In genomic region chr19:956747-957451, GRCh38 we compare ENCODE assay signal across 17 cellular contexts. TPM values are rescaled to one million over a fixed set of nuclear protein-coding genes. Genes with fewer than 3 reads are reported as not detected.
DNase-seq lines count a peak whose midpoint lies in the region; ATAC-seq, FAIRE-seq and TF ChIP-seq lines count a peak whose summit lies in the region.
"Had no signal": no experiment of that assay in that cellular context is flagged by ENCODE, and none has a peak within 500 bp of the region (broad histone marks: within the 10 kb centered on the region; RNA-seq: fewer than 3 reads in every experiment).

No MANE protein-coding gene starts in this region.

- H4K8ac ChIP-seq in H9 (replicated peaks; ENCODE audit: insufficient read length, low read depth, low read length): no peak overlapping the region
- peak overlapping the region; percentile 97 for H4K8ac ChIP-seq in mesenchymal stem cell (ENCODE audit: low read length)

- no peak for FAIRE-seq in K562 (lab: Jason Lieb, UNC)

- H3K36me3 ChIP-seq in K562 (ENCODE audit: control insufficient read depth, insufficient read depth, low read length) (peaks cover 37% of the 10 kb centered on the region; the same call in 1 of the 3 replicates), mesenchymal stem cell (ENCODE audit: control insufficient read depth in 1 of 2, insufficient read depth in 2 of 2, low read depth in 1 of 2, low read length in 2 of 2) (peaks cover 22 to 43% of the 10 kb centered on the region in 2 experiments)

- H4K20me1 ChIP-seq in H9 (ENCODE audit: control insufficient read depth, insufficient read depth, insufficient read length) (no peaks in the 10 kb centered on the region), K562 (replicated peaks; ENCODE audit: control insufficient read depth, insufficient read depth, low read length) (no peaks in the 10 kb centered on the region)

- H3K27ac ChIP-seq in H9 (ENCODE audit: insufficient read length, low read depth, low read length): no peak overlapping the region
- no peak overlapping the region; the same call in 2 of the 3 replicates for H3K27ac ChIP-seq in K562 (ENCODE audit: extremely low read depth, low read depth, low read length)
- H3K27ac ChIP-seq in mesenchymal stem cell (ENCODE audit: low read length, poor library complexity, severe bottlenecking): peak overlapping the region; percentile 98
- H3K27ac ChIP-seq: heart right ventricle, SJCRH30 had no signal

- no peak overlapping the region for H2BK5ac ChIP-seq in H9 (ENCODE audit: insufficient read length, low read length)
- H2BK5ac ChIP-seq in mesenchymal stem cell (ENCODE audit: low read depth, low read length, poor library complexity, severe bottlenecking): peak overlapping the region; percentile 98

- no peak overlapping the region for H3K4ac ChIP-seq in H9 (ENCODE audit: low read depth, low read length)
- peak overlapping the region; percentile 95 to 96 for H3K4ac ChIP-seq in mesenchymal stem cell (ENCODE audit: low read depth in 1 of 2, low read length in 2 of 2)

- H3K36me3 Mint-ChIP-seq in H9 (ENCODE audit: insufficient read depth in 1 of 3, low read depth in 3 of 3): peaks cover 4 to 16% (median 11%) of the 10 kb centered on the region in 3 experiments; a peak in 6 of 7 replicates

- H3K27me3 Mint-ChIP-seq in H9 (ENCODE audit: low read depth): no peaks in the 10 kb centered on the region
- H3K27me3 Mint-ChIP-seq: effector memory CD8-positive, alpha-beta T cell; memory B cell; stimulated activated naive CD8-positive, alpha-beta T cell treated with anti-CD3 and anti-CD28 coated beads, Interleukin-15, amount 100 ng/mL, for 72 hours had no signal

- H3K27ac Mint-ChIP-seq in H9: peak overlapping the region in 2 of 3 experiments; percentile 85 to 92; a peak in 3 of 7 replicates
- H3K27ac Mint-ChIP-seq: effector memory CD8-positive, alpha-beta T cell; memory B cell; stimulated activated naive CD8-positive, alpha-beta T cell treated with anti-CD3 and anti-CD28 coated beads, Interleukin-15, amount 100 ng/mL, for 72 hours had no signal

- H4K5ac ChIP-seq in H9 (ENCODE audit: insufficient read length, low read depth, low read length): no peak overlapping the region

- peak; percentile 79 for DNase-seq in AG08396 (ENCODE audit: low spot score)
- DNase-seq in H9: peak; percentile 67
- DNase-seq in K562 (ENCODE audit: extremely low read depth in 1 of 4, low spot score in 3 of 4): no peak
- DNase-seq in mesenchymal stem cell: peak; percentile 78
- DNase-seq in dermis blood vessel endothelial cell: no peak
- DNase-seq in medulla oblongata (ENCODE audit: extremely low spot score): no peak
- no peak for DNase-seq in NOMO-1 (lab: John Stamatoyannopoulos, UW; ENCODE audit: unreplicated experiment in 2 of 2)
- no peak for DNase-seq in stimulated activated naive CD8-positive, alpha-beta T cell treated with anti-CD3 and anti-CD28 coated beads, Interleukin-15, Interleukin-2, amounts not matched to agents 100 U/mL and 50 U/mL, for 24 hours
- DNase-seq: amygdala; C1 segment of cervical spinal cord; effector memory CD8-positive, alpha-beta T cell; heart right ventricle; NCI-H1092; SJCRH30; stimulated activated CD4-positive, alpha-beta T cell treated with anti-CD3 and anti-CD28 coated beads, Interleukin-4, amount 100 ng/mL, for 4 hours; stimulated activated naive CD8-positive, alpha-beta T cell treated with anti-CD3 and anti-CD28 coated beads, Interleukin-15, amount 100 ng/mL, for 72 hours had no signal

- peaks cover 3% of the 10 kb centered on the region for H3K79me1 ChIP-seq in H9 (ENCODE audit: insufficient read depth, low read depth, low read length, poor library complexity, severe bottlenecking)
- peaks cover 4% of the 10 kb centered on the region for H3K79me1 ChIP-seq in mesenchymal stem cell (replicated peaks; ENCODE audit: low read length, poor library complexity, severe bottlenecking)

- H2AK5ac ChIP-seq in H9 (ENCODE audit: insufficient read length, low read length) (no peak overlapping the region), mesenchymal stem cell (ENCODE audit: low read length, severe bottlenecking) (peak overlapping the region; percentile 98)

- BruUV-seq in K562 (replicated peaks; lab: Mats Ljungman, UMichigan): no TSS peak

- H3K14ac ChIP-seq in H9 (ENCODE audit: insufficient read depth, low read length): peak overlapping the region; percentile 28
- peak overlapping the region in 1 of 2 experiments; percentile 19 for H3K14ac ChIP-seq in mesenchymal stem cell (ENCODE audit: low read length in 2 of 2)

- TF ChIP-seq CTCF in H9 (conservative IDR thresholded peaks at IDR 0.05) (no peak), K562 (IDR thresholded peaks at IDR 0.05 in 2 of 3, conservative IDR thresholded peaks at IDR 0.05 in 1 of 3; ENCODE audit: insufficient read depth in 2 of 3, low read depth in 1 of 3, low read length in 3 of 3) (no peak)

- H3K23me2 ChIP-seq in H9 (ENCODE audit: insufficient read length, low read depth, low read length, poor library complexity, severe bottlenecking): no peaks in the 10 kb centered on the region

- peak overlapping the region; percentile 50 for H4K91ac ChIP-seq in H9 (ENCODE audit: insufficient read length, low read depth, low read length)
- peak overlapping the region; percentile 99 for H4K91ac ChIP-seq in mesenchymal stem cell (ENCODE audit: low read length)

- H3K9me3 Mint-ChIP-seq in H9: no peaks in the 10 kb centered on the region
- H3K9me3 Mint-ChIP-seq: effector memory CD8-positive, alpha-beta T cell; memory B cell; stimulated activated naive CD8-positive, alpha-beta T cell treated with anti-CD3 and anti-CD28 coated beads, Interleukin-15, amount 100 ng/mL, for 72 hours had no signal

- H3K18ac ChIP-seq in H9 (ENCODE audit: insufficient read length, low read depth, low read length) (peak overlapping the region; percentile 79), mesenchymal stem cell (ENCODE audit: low read depth in 1 of 2, low read length in 2 of 2) (peak overlapping the region; percentile 97)

- intact Hi-C loops in K562 (cut with micrococcal nuclease): no loop called here

- POLR2A ChIA-PET in K562 (lab: Yijun Ruan, JAX): interaction anchor here (0.6 to 1.1 kb wide), 3 partner anchors 64 to 312 kb away, joined by 3 to 4 read pairs (median 3); partner anchors contain the start of genes CIRBP and RNU6-2

- H2BK12ac ChIP-seq in H9 (ENCODE audit: insufficient read length, low read depth, low read length) (no peak overlapping the region), mesenchymal stem cell (ENCODE audit: low read length in 2 of 2) (peak overlapping the region; percentile 69 to 92)

- H3K4me1 ChIP-seq in H9 (ENCODE audit: insufficient read depth, low read length) (peaks cover 3% of the 10 kb centered on the region; the same call in 1 of the 2 replicates), K562 (replicated peaks in 1 of 2; ENCODE audit: control insufficient read depth in 2 of 2, insufficient read depth in 2 of 2, low read length in 2 of 2) (peaks cover 71 to 97% of the 10 kb centered on the region in 2 experiments), mesenchymal stem cell (ENCODE audit: control insufficient read depth, insufficient read depth, low read depth, low read length) (peaks cover 81% of the 10 kb centered on the region)
- H3K4me1 ChIP-seq: SJCRH30 had no signal

- in situ Hi-C loops in K562 (cut with MboI): no loop called here

- no peak overlapping the region for H3T11ph ChIP-seq in H9 (ENCODE audit: low read length)

- H3K4me3 Mint-ChIP-seq in H9: no peak overlapping the region
- H3K4me3 Mint-ChIP-seq: effector memory CD8-positive, alpha-beta T cell; memory B cell; stimulated activated naive CD8-positive, alpha-beta T cell treated with anti-CD3 and anti-CD28 coated beads, Interleukin-15, amount 100 ng/mL, for 72 hours had no signal

- H3K4me2 ChIP-seq in H9 (ENCODE audit: insufficient read depth, insufficient read length, low read length) (no peak overlapping the region), K562 (ENCODE audit: insufficient read depth, low read length) (no peak overlapping the region), mesenchymal stem cell (ENCODE audit: low read length, poor library complexity, severe bottlenecking) (peak overlapping the region; percentile 46)

- 0 out of 2 replicates have a peak, but pooled peaks cover 3% of the 10 kb centered on the region for H3K79me2 ChIP-seq in H9 (ENCODE audit: insufficient read depth, low read length)
- peaks cover 79% of the 10 kb centered on the region for H3K79me2 ChIP-seq in K562 (ENCODE audit: control insufficient read depth, insufficient read depth, low read length)

- peaks cover 8 to 55% of the 10 kb centered on the region in 2 experiments for H3K4me1 Mint-ChIP-seq in H9

- ATAC-seq in K562: no peak
- no peak for ATAC-seq in stimulated activated naive CD8-positive, alpha-beta T cell treated with anti-CD3 and anti-CD28 coated beads, Interleukin-15, Interleukin-2, amounts not matched to agents 100 U/mL and 50 U/mL, for 24 hours
- ATAC-seq: effector memory CD8-positive, alpha-beta T cell; heart right ventricle; stimulated activated naive CD8-positive, alpha-beta T cell treated with anti-CD3 and anti-CD28 coated beads, Interleukin-15, amount 100 ng/mL, for 72 hours had no signal

- H2BK15ac ChIP-seq in H9 (ENCODE audit: low read depth, low read length): no peak overlapping the region
- H2BK15ac ChIP-seq in mesenchymal stem cell (ENCODE audit: low read depth, poor library complexity, severe bottlenecking): peak overlapping the region; percentile 95

- H3K23ac ChIP-seq in H9 (ENCODE audit: insufficient read length, low read depth, low read length) (no peak overlapping the region), mesenchymal stem cell (ENCODE audit: low read length in 2 of 2) (peak overlapping the region in 1 of 2 experiments; percentile 85)

- H2BK20ac ChIP-seq in H9 (ENCODE audit: low read depth, low read length, poor library complexity, severe bottlenecking): no peak overlapping the region

- H2AFZ ChIP-seq in H9 (ENCODE audit: low read length) (no peak overlapping the region), K562 (ENCODE audit: low read depth, low read length) (no peak overlapping the region), mesenchymal stem cell (ENCODE audit: low read depth, low read length) (no peak overlapping the region)

- H3K9ac ChIP-seq in H9 (ENCODE audit: extremely low read depth, insufficient read length, low read length): no peak overlapping the region
- H3K9ac ChIP-seq in K562 (ENCODE audit: insufficient read depth in 1 of 2, low read depth in 2 of 2, low read length in 2 of 2): peak overlapping the region in 1 of 2 experiments; percentile 57; a peak in 1 of 4 replicates
- H3K9ac ChIP-seq in mesenchymal stem cell (ENCODE audit: low read length): no peak overlapping the region

- H3K27me3 ChIP-seq in H9 (ENCODE audit: insufficient read depth, low read length): no peaks in the 10 kb centered on the region
- H3K27me3 ChIP-seq in K562 (ENCODE audit: control insufficient read depth in 2 of 2, insufficient read depth in 2 of 2, low read length in 2 of 2): no peaks in the 10 kb centered on the region
- no peaks in the 10 kb centered on the region for H3K27me3 ChIP-seq in mesenchymal stem cell (ENCODE audit: control insufficient read depth in 1 of 2, insufficient read depth in 1 of 2, low read length in 2 of 2)
- H3K27me3 ChIP-seq: heart right ventricle, SJCRH30 had no signal

- H3K9me1 ChIP-seq in K562 (ENCODE audit: control insufficient read depth, insufficient read depth, low read length): no peaks in the 10 kb centered on the region

- no peak for TF ChIP-seq RAD21 in K562 (CRISPR knock-in tag; conservative IDR thresholded peaks at IDR 0.05 in 1 of 2, IDR thresholded peaks at IDR 0.05 in 1 of 2)

- H2BK120ac ChIP-seq in H9 (ENCODE audit: low read depth, low read length, poor library complexity, severe bottlenecking): no peak overlapping the region
- H2BK120ac ChIP-seq in mesenchymal stem cell (ENCODE audit: low read depth, low read length): peak overlapping the region; percentile 100

- WGBS in H9 (ENCODE audit: extremely low coverage, insufficient read length, low lambda C conversion rate): no CpG with 5 or more reads among the region's 30 CpGs
- WGBS in K562 (ENCODE audit: insufficient coverage, low coverage, missing lambda C conversion rate): 60% methylated on average over 14 of the region's 30 CpGs
- WGBS in mesenchymal stem cell: 20% methylated on average over 25 of the region's 30 CpGs

- CTCF ChIA-PET in K562 (lab: Yijun Ruan, JAX; ENCODE audit: low intra/inter-chr PET ratio): no interaction called here

- H3K4me3 ChIP-seq in K562 (no peak overlapping the region), mesenchymal stem cell (ENCODE audit: insufficient read depth in 1 of 2, low read depth in 1 of 2, low read length in 2 of 2) (no peak overlapping the region)
- H3K4me3 ChIP-seq: heart right ventricle, SJCRH30 had no signal

- H3K56ac ChIP-seq in H9 (ENCODE audit: insufficient read length, low read depth, low read length): no peak overlapping the region

- H3K9me3 ChIP-seq in H9 (ENCODE audit: control insufficient read depth, low read depth, low read length) (no peaks in the 10 kb centered on the region), K562 (replicated peaks; ENCODE audit: control insufficient read depth, insufficient read depth, low read depth, low read length) (no peaks in the 10 kb centered on the region), mesenchymal stem cell (ENCODE audit: control insufficient read depth, low read length) (no peaks in the 10 kb centered on the region)
- H3K9me3 ChIP-seq: heart right ventricle, SJCRH30 had no signal

- TF ChIP-seq POLR2A in K562 (conservative IDR thresholded peaks at IDR 0.05): no peak

- no peak for TF ChIP-seq EP300 in K562 (IDR thresholded peaks at IDR 0.05; ENCODE audit: low read length)

RNA-seq across cellular contexts. Expression of gene WDR18, which starts 27.2 kb away (rescaled TPM):
- total RNA-seq in H9 (2021) (94.7 and 101 TPM in 2 replicates), K562 (2014; rRNA removed) (181 and 210 TPM in 2 replicates), K562 (2014; rRNA removed; fragmentation: Illumina TruSeq; extraction: Trizol) (13.0 and 15.5 TPM in 2 replicates), K562 (2015; rRNA removed; fragmentation: Illumina TruSeq; extraction: Trizol) (37.6 and 45.0 TPM in 2 replicates), K562 (2021) (128 and 134 TPM in 2 replicates), dermis blood vessel endothelial cell (69.9 and 83.3 TPM in 2 replicates)
- 32.2 and 119 TPM in 2 replicates for total RNA-seq in K562 (2011; cell fraction: chromatin; rRNA removed; ENCODE audit: low replicate concordance)
- total RNA-seq in K562 (2011; cell fraction: nucleolus; rRNA removed): 140 and 174 TPM in 2 replicates
- total RNA-seq in K562 (2011; cell fraction: nucleoplasm; rRNA removed): 50.0 and 55.1 TPM in 2 replicates
- polyA plus RNA-seq in K562 (2011; rRNA removed) (30.1 and 47.8 TPM in 2 replicates), K562 (2014; fragmentation: Illumina TruSeq; extraction: Trizol) (16.3 and 52.9 TPM in 2 replicates), K562 (2014; fragmentation: Nextera tagmentation; extraction: Ambion mirVana) (1 to 10 TPM in 1 of 2 experiments, under 1 TPM in 1; 0.65 to 1.1 TPM), K562 (2014; rRNA removed) (106 and 130 TPM in 2 replicates)
- 62.1 and 244 TPM in 2 replicates for polyA plus RNA-seq in K562 (2011; cell fraction: cytosol; rRNA removed)
- polyA plus RNA-seq in K562 (2011; cell fraction: nucleus; rRNA removed): 137 and 203 TPM in 2 replicates
- polyA plus RNA-seq in K562 (2012): 73.6 and 92.2 TPM in 2 replicates
- 17.0 and 26.0 TPM in 2 replicates for polyA minus RNA-seq in K562 (2011; rRNA and poly(A)+ RNA removed)
- 90.0 and 91.8 TPM in 2 replicates for polyA minus RNA-seq in K562 (2011; cell fraction: cytosol; rRNA and poly(A)+ RNA removed)
- polyA minus RNA-seq in K562 (2011; cell fraction: nucleus; rRNA and poly(A)+ RNA removed): 52.1 and 52.4 TPM in 2 replicates
- 25.0 TPM for polyA plus RNA-seq in mesenchymal stem cell (2013, experiment 1 of 2)
- 25.1 TPM for polyA plus RNA-seq in mesenchymal stem cell (2013, experiment 2 of 2)

RNA-seq across cellular contexts. Expression of gene ARID3A, which starts 31.1 kb away (rescaled TPM):
- total RNA-seq in H9 (2021) (98.3 and 104 TPM in 2 replicates), K562 (2014; rRNA removed) (55.2 and 62.0 TPM in 2 replicates), K562 (2014; rRNA removed; fragmentation: Illumina TruSeq; extraction: Trizol) (14.8 and 16.4 TPM in 2 replicates), K562 (2015; rRNA removed; fragmentation: Illumina TruSeq; extraction: Trizol) (39.0 and 41.3 TPM in 2 replicates), K562 (2021) (97.2 and 118 TPM in 2 replicates), dermis blood vessel endothelial cell (9.0 and 9.7 TPM in 2 replicates)
- total RNA-seq in K562 (2011; cell fraction: chromatin; rRNA removed; ENCODE audit: low replicate concordance): 89.0 and 254 TPM in 2 replicates
- total RNA-seq in K562 (2011; cell fraction: nucleolus; rRNA removed): 180 and 206 TPM in 2 replicates
- total RNA-seq in K562 (2011; cell fraction: nucleoplasm; rRNA removed): 120 and 121 TPM in 2 replicates
- polyA plus RNA-seq in K562 (2011; rRNA removed) (27.9 and 44.1 TPM in 2 replicates), K562 (2014; fragmentation: Illumina TruSeq; extraction: Trizol) (31.2 and 62.4 TPM in 2 replicates), K562 (2014; fragmentation: Nextera tagmentation; extraction: Ambion mirVana) (1 to 10 TPM; 1.4 to 2.0 TPM), K562 (2014; rRNA removed) (31.0 and 46.7 TPM in 2 replicates)
- 43.2 and 88.8 TPM in 2 replicates for polyA plus RNA-seq in K562 (2011; cell fraction: cytosol; rRNA removed)
- 58.8 and 128 TPM in 2 replicates for polyA plus RNA-seq in K562 (2011; cell fraction: nucleus; rRNA removed)
- 49.0 and 52.3 TPM in 2 replicates for polyA plus RNA-seq in K562 (2012)
- polyA minus RNA-seq in K562 (2011; rRNA and poly(A)+ RNA removed): 36.2 and 53.3 TPM in 2 replicates
- 119 and 167 TPM in 2 replicates for polyA minus RNA-seq in K562 (2011; cell fraction: cytosol; rRNA and poly(A)+ RNA removed)
- 45.8 and 47.4 TPM in 2 replicates for polyA minus RNA-seq in K562 (2011; cell fraction: nucleus; rRNA and poly(A)+ RNA removed)
- polyA plus RNA-seq in mesenchymal stem cell (2013, experiment 1 of 2): 64.0 TPM
- 62.8 TPM for polyA plus RNA-seq in mesenchymal stem cell (2013, experiment 2 of 2)

RNA-seq across cellular contexts. Expression of gene KISS1R, which starts 39.8 kb away (rescaled TPM):
- 3.3 and 5.9 TPM in 2 replicates for total RNA-seq in H9 (2021)
- total RNA-seq in K562 (2011; cell fraction: chromatin; rRNA removed; ENCODE audit: low replicate concordance): 13.9 and 50.0 TPM in 2 replicates
- total RNA-seq in K562 (2011; cell fraction: nucleolus; rRNA removed): 79.5 and 104 TPM in 2 replicates
- total RNA-seq in K562 (2011; cell fraction: nucleoplasm; rRNA removed): 29.6 and 30.1 TPM in 2 replicates
- total RNA-seq in K562 (2014; rRNA removed): 19.3 and 26.7 TPM in 2 replicates
- 0.80 and 1.1 TPM in 2 replicates for total RNA-seq in K562 (2014; rRNA removed; fragmentation: Illumina TruSeq; extraction: Trizol)
- 2.0 and 2.7 TPM in 2 replicates for total RNA-seq in K562 (2015; rRNA removed; fragmentation: Illumina TruSeq; extraction: Trizol)
- total RNA-seq in K562 (2021): 36.2 and 39.4 TPM in 2 replicates
- 2.8 and 6.3 TPM in 2 replicates for polyA plus RNA-seq in K562 (2011; rRNA removed)
- polyA plus RNA-seq in K562 (2011; cell fraction: cytosol; rRNA removed): 4.3 and 59.2 TPM in 2 replicates
- 36.4 and 172 TPM in 2 replicates for polyA plus RNA-seq in K562 (2011; cell fraction: nucleus; rRNA removed)
- 6.9 and 23.9 TPM in 2 replicates for polyA plus RNA-seq in K562 (2012)
- 0.37 and 2.7 TPM in 2 replicates for polyA plus RNA-seq in K562 (2014; fragmentation: Illumina TruSeq; extraction: Trizol)
- under 1 TPM; 0.55 to 0.75 TPM for polyA plus RNA-seq in K562 (2014; fragmentation: Nextera tagmentation; extraction: Ambion mirVana)
- polyA plus RNA-seq in K562 (2014; rRNA removed): 17.3 and 26.8 TPM in 2 replicates
- polyA minus RNA-seq in K562 (2011; rRNA and poly(A)+ RNA removed): 0.30 and 1.8 TPM in 2 replicates
- 5.8 and 14.1 TPM in 2 replicates for polyA minus RNA-seq in K562 (2011; cell fraction: cytosol; rRNA and poly(A)+ RNA removed)
- polyA minus RNA-seq in K562 (2011; cell fraction: nucleus; rRNA and poly(A)+ RNA removed): 5.8 and 22.6 TPM in 2 replicates
- not detected for polyA plus RNA-seq in mesenchymal stem cell (2013, experiment 1 of 2)
- polyA plus RNA-seq in mesenchymal stem cell (2013, experiment 2 of 2): not detected
- total RNA-seq in dermis blood vessel endothelial cell: not detected in 2 replicates
- total RNA-seq: heart right ventricle had no signal
- polyA plus RNA-seq: heart right ventricle had no signal

RNA-seq across cellular contexts. Expression of gene GRIN3B, which starts 43.3 kb away (rescaled TPM):
- total RNA-seq in H9 (2021): 1.0 and 1.4 TPM in 2 replicates
- total RNA-seq in K562 (2011; cell fraction: chromatin; rRNA removed; ENCODE audit: low replicate concordance): 0.32 and 0.88 TPM in 2 replicates
- 1.3 and 2.9 TPM in 2 replicates for total RNA-seq in K562 (2011; cell fraction: nucleolus; rRNA removed)
- total RNA-seq in K562 (2011; cell fraction: nucleoplasm; rRNA removed): 0.29 and 0.46 TPM in 2 replicates
- 0.95 TPM in 1 of 2 replicates, not detected in the other for total RNA-seq in K562 (2014; rRNA removed)
- total RNA-seq in K562 (2014; rRNA removed; fragmentation: Illumina TruSeq; extraction: Trizol): not detected in 2 replicates
- total RNA-seq in K562 (2015; rRNA removed; fragmentation: Illumina TruSeq; extraction: Trizol): not detected in 2 replicates
- total RNA-seq in K562 (2021): 0.51 TPM in 1 of 2 replicates, not detected in the other
- 0.06 and 0.23 TPM in 2 replicates for polyA plus RNA-seq in K562 (2011; rRNA removed)
- 0.31 and 0.53 TPM in 2 replicates for polyA plus RNA-seq in K562 (2011; cell fraction: cytosol; rRNA removed)
- 2.2 and 2.5 TPM in 2 replicates for polyA plus RNA-seq in K562 (2011; cell fraction: nucleus; rRNA removed)
- polyA plus RNA-seq in K562 (2012): 0.12 and 0.51 TPM in 2 replicates
- polyA plus RNA-seq in K562 (2014; fragmentation: Illumina TruSeq; extraction: Trizol): not detected in 2 replicates
- not detected for polyA plus RNA-seq in K562 (2014; fragmentation: Nextera tagmentation; extraction: Ambion mirVana)
- polyA plus RNA-seq in K562 (2014; rRNA removed): 0.15 and 0.19 TPM in 2 replicates
- polyA minus RNA-seq in K562 (2011; rRNA and poly(A)+ RNA removed): 0.06 TPM in 1 of 2 replicates, not detected in the other
- not detected in 2 replicates for polyA minus RNA-seq in K562 (2011; cell fraction: cytosol; rRNA and poly(A)+ RNA removed)
- polyA minus RNA-seq in K562 (2011; cell fraction: nucleus; rRNA and poly(A)+ RNA removed): 0.40 and 1.4 TPM in 2 replicates
- 0.66 TPM for polyA plus RNA-seq in mesenchymal stem cell (2013, experiment 1 of 2)
- 0.56 TPM for polyA plus RNA-seq in mesenchymal stem cell (2013, experiment 2 of 2)
- total RNA-seq in dermis blood vessel endothelial cell: 0.28 and 1.0 TPM in 2 replicates
- total RNA-seq: SJCRH30 had no signal

RNA-seq across cellular contexts. Expression of gene R3HDM4, which starts 43.9 kb away (rescaled TPM):
- total RNA-seq in H9 (2021) (66.2 and 66.4 TPM in 2 replicates), K562 (2014; rRNA removed) (63.2 and 75.6 TPM in 2 replicates), K562 (2014; rRNA removed; fragmentation: Illumina TruSeq; extraction: Trizol) (21.4 and 26.2 TPM in 2 replicates), K562 (2015; rRNA removed; fragmentation: Illumina TruSeq; extraction: Trizol) (44.6 and 46.1 TPM in 2 replicates), K562 (2021) (133 and 138 TPM in 2 replicates), dermis blood vessel endothelial cell (36.9 and 47.0 TPM in 2 replicates)
- 66.6 and 166 TPM in 2 replicates for total RNA-seq in K562 (2011; cell fraction: chromatin; rRNA removed; ENCODE audit: low replicate concordance)
- 109 and 113 TPM in 2 replicates for total RNA-seq in K562 (2011; cell fraction: nucleolus; rRNA removed)
- total RNA-seq in K562 (2011; cell fraction: nucleoplasm; rRNA removed): 92.6 and 119 TPM in 2 replicates
- polyA plus RNA-seq in K562 (2011; rRNA removed) (59.0 and 93.9 TPM in 2 replicates), K562 (2014; fragmentation: Illumina TruSeq; extraction: Trizol) (87.6 and 109 TPM in 2 replicates), K562 (2014; fragmentation: Nextera tagmentation; extraction: Ambion mirVana) (1 to 10 TPM; 3.2 to 5.6 TPM), K562 (2014; rRNA removed) (140 and 154 TPM in 2 replicates)
- 105 and 207 TPM in 2 replicates for polyA plus RNA-seq in K562 (2011; cell fraction: cytosol; rRNA removed)
- polyA plus RNA-seq in K562 (2011; cell fraction: nucleus; rRNA removed): 149 and 223 TPM in 2 replicates
- 85.0 and 165 TPM in 2 replicates for polyA plus RNA-seq in K562 (2012)
- 11.6 and 16.6 TPM in 2 replicates for polyA minus RNA-seq in K562 (2011; rRNA and poly(A)+ RNA removed)
- 30.8 and 60.9 TPM in 2 replicates for polyA minus RNA-seq in K562 (2011; cell fraction: cytosol; rRNA and poly(A)+ RNA removed)
- 22.8 and 25.2 TPM in 2 replicates for polyA minus RNA-seq in K562 (2011; cell fraction: nucleus; rRNA and poly(A)+ RNA removed)
- 68.0 TPM for polyA plus RNA-seq in mesenchymal stem cell (2013, experiment 1 of 2)
- polyA plus RNA-seq in mesenchymal stem cell (2013, experiment 2 of 2): 67.1 TPM

Comparison
In these comparisons a context has a peak if more than half of its experiments do, and no peak if none do; other contexts are left out.
1. DNase-seq: peak in AG08396 (single experiment), H9 (single experiment) and mesenchymal stem cell (single experiment); none in K562 (0 of 4), dermis blood vessel endothelial cell (single experiment), medulla oblongata (single experiment), NOMO-1 (0 of 2) and stimulated activated naive CD8-positive, alpha-beta T cell treated with anti-CD3 and anti-CD28 coated beads, Interleukin-15, Interleukin-2, amounts not matched to agents 100 U/mL and 50 U/mL, for 24 hours (single experiment).